9 cellular contexts compared by ENCODE assay signal in genomic region chr12:108302471-108303311, GRCh38. TPM values are rescaled to one million over a fixed set of nuclear protein-coding genes. Genes with fewer than 3 reads are reported as not detected.
DNase-seq lines count a peak whose midpoint lies in the region; ATAC-seq and TF ChIP-seq lines count a peak whose summit lies in the region.
"Had no signal": no experiment of that assay in that cellular context is flagged by ENCODE, and none has a peak within 500 bp of the region (broad histone marks: within the 10 kb centered on the region; RNA-seq: fewer than 3 reads in every experiment).

No MANE protein-coding gene starts in this region.

- WGBS in right lobe of liver (ENCODE audit: insufficient coverage, low coverage, low lambda C conversion rate, missing lambda C conversion rate) = 58% methylated on average over 7 of the region's 17 CpGs
- 19 to 25% methylated on average over 15 to 17 of the region's 17 CpGs for WGBS in tibial nerve, 2 donors

- TF ChIP-seq EP300 in Ishikawa (IDR thresholded peaks at IDR 0.05; ENCODE audit: borderline replicate concordance) (peak; percentile 95), tibial nerve (IDR thresholded peaks at IDR 0.05) (peak in 1 of 2 donors; percentile 79)

- ATAC-seq in right lobe of liver = peak; percentile 48 to 60 (median 50)
- no peak for ATAC-seq in GM18502 (IDR thresholded peaks at IDR 0.05; ENCODE audit: poor library complexity, unreplicated experiment)
- no peak for ATAC-seq in HG03457 (IDR thresholded peaks at IDR 0.05; ENCODE audit: unreplicated experiment)

- H3K4me3 ChIP-seq in right lobe of liver = no peak overlapping the region
- no peak overlapping the region for H3K4me3 ChIP-seq in tibial nerve

- H3K27me3 ChIP-seq in right lobe of liver (no peaks in the 10 kb centered on the region), tibial nerve (no peaks in the 10 kb centered on the region)

- H3K27ac ChIP-seq in right lobe of liver (no peak overlapping the region), tibial nerve (peak overlapping the region; percentile 64 to 87 (median 74))

- TF ChIP-seq RAD21 in Ishikawa (IDR thresholded peaks at IDR 0.05; ENCODE audit: low read depth) = peak; percentile 71

- intact Hi-C loops in right lobe of liver (cut with DNase I) = no loop called here

- TF ChIP-seq POLR2A in right lobe of liver (IDR thresholded peaks at IDR 0.05) (no peak), tibial nerve (IDR thresholded peaks at IDR 0.05) (peak in 1 of 2 donors; percentile 7)

- H3K36me3 ChIP-seq in right lobe of liver (no peaks in the 10 kb centered on the region), tibial nerve (no peaks in the 10 kb centered on the region)

- peak; percentile 83 for DNase-seq in dedifferentiated amniotic fluid mesenchymal stem cell (ENCODE audit: extremely low spot score)
- DNase-seq in right lobe of liver = peak in 1 of 3 donors; percentile 44
- DNase-seq in tibial nerve (ENCODE audit: low spot score in 2 of 2) = peak; percentile 84 to 88
- no peak for DNase-seq in cerebellar cortex (ENCODE audit: low spot score)
- DNase-seq in GM19238 (ENCODE audit: insufficient read length, low spot score) = no peak
- DNase-seq: OCI-M1 had no signal

- TF ChIP-seq CTCF in right lobe of liver (IDR thresholded peaks at IDR 0.05) = no peak
- TF ChIP-seq CTCF in tibial nerve (IDR thresholded peaks at IDR 0.05) = peak in 1 of 5 experiments; percentile 33

- H3K4me1 ChIP-seq in right lobe of liver (no peaks in the 10 kb centered on the region), tibial nerve (peaks cover 0 to 83% (median 33%) of the 10 kb centered on the region in 4 donors)

- H3K9me3 ChIP-seq in right lobe of liver (no peaks in the 10 kb centered on the region), tibial nerve (no peaks in the 10 kb centered on the region)

TF ChIP-seq in Ishikawa, 13 proteins besides CTCF, POLR2A, EP300 and RAD21:
- TF ChIP-seq TAF1 (IDR thresholded peaks at IDR 0.05; ENCODE audit: low read depth) = no peak
- TF ChIP-seq CREB1 (IDR thresholded peaks at IDR 0.05; ENCODE audit: low read depth) = no peak
- TF ChIP-seq EGR1 (IDR thresholded peaks at IDR 0.05) = peak; percentile 32
- TF ChIP-seq MAX (IDR thresholded peaks at IDR 0.05) = peak; percentile 74
- TF ChIP-seq TEAD4 (IDR thresholded peaks at IDR 0.05) = peak; percentile 99
- TF ChIP-seq YY1 (IDR thresholded peaks at IDR 0.05; ENCODE audit: low read depth) = peak; percentile 44; the same call in 1 of the 2 replicates
- TF ChIP-seq ZBTB7A (IDR thresholded peaks at IDR 0.05; ENCODE audit: low read depth) = peak; percentile 50; the same call in 1 of the 2 replicates
- TF ChIP-seq TCF12 (IDR thresholded peaks at IDR 0.05; ENCODE audit: low read depth) = peak; percentile 96
- TF ChIP-seq USF1 (IDR thresholded peaks at IDR 0.05) = peak; percentile 17; the same call in 1 of the 2 replicates
- TF ChIP-seq CEBPB (IDR thresholded peaks at IDR 0.05) = peak; percentile 21; the same call in 1 of the 2 replicates
- TF ChIP-seq FOXM1 (IDR thresholded peaks at IDR 0.05; ENCODE audit: borderline replicate concordance, low read depth) = peak; percentile 89
- TF ChIP-seq NFIC (IDR thresholded peaks at IDR 0.05) = peak; percentile 95
- no peak; the same call in 1 of the 2 replicates for TF ChIP-seq REST (IDR thresholded peaks at IDR 0.05; ENCODE audit: low read depth)

RNA-seq across cellular contexts. Expression of gene CMKLR1, which starts 36.4 kb away (rescaled TPM):
- total RNA-seq in right lobe of liver = 1 to 10 TPM; 1.5 to 8.2 (median 4.2) TPM
- 10 to 100 TPM in 3 of 4 donors, 1 to 10 TPM in 1; 7.1 to 23.2 (median 18.8) TPM for total RNA-seq in tibial nerve

Comparison
In these comparisons a context has a peak if more than half of its experiments do, and no peak if none do; other contexts are left out.
1. DNase-seq: peak in dedifferentiated amniotic fluid mesenchymal stem cell (single experiment) and tibial nerve (2 of 2); none in cerebellar cortex (single experiment) and GM19238 (single experiment).
2. ATAC-seq: peak in right lobe of liver (4 of 4); none in GM18502 (single experiment) and HG03457 (single experiment).
3. H3K27ac ChIP-seq: peak in tibial nerve (4 of 4); none in right lobe of liver (0 of 3).